Comparison of ENCODE assay signal across 1 cellular context in genomic region chr16:51621610-51622009, GRCh38.
TF ChIP-seq lines count a peak whose summit lies in the region.

No MANE protein-coding gene starts in this region.

TF ChIP-seq in HEK293, 187 proteins besides CTCF, POLR2A, EP300 and RAD21 (continued from another document):
- TF ChIP-seq ZNF776 (tag by site-specific recombination; IDR thresholded peaks at IDR 0.05; ENCODE audit: borderline replicate concordance) (no peak), ZNF148 (tag by site-specific recombination; IDR thresholded peaks at IDR 0.05; ENCODE audit: borderline replicate concordance) (no peak), ZNF837 (tag by site-specific recombination; IDR thresholded peaks at IDR 0.05) (no peak), ATF2 (tag by site-specific recombination; IDR thresholded peaks at IDR 0.05; ENCODE audit: low read depth) (no peak), PBX3 (CRISPR knock-in tag; IDR thresholded peaks at IDR 0.05) (no peak), ZNF510 (tag by site-specific recombination; IDR thresholded peaks at IDR 0.05; ENCODE audit: insufficient replicate concordance) (no peak), KLF17 (tag by site-specific recombination; IDR thresholded peaks at IDR 0.05) (peak; percentile 64; the same call in 1 of the 2 replicates), ELK4 (IDR thresholded peaks at IDR 0.05; ENCODE audit: borderline replicate concordance, low read depth, low read length) (no peak), ZNF513 (tag by site-specific recombination; IDR thresholded peaks at IDR 0.05) (no peak), ZNF16 (tag by site-specific recombination; IDR thresholded peaks at IDR 0.05; ENCODE audit: low read depth) (no peak), HOXD13 (CRISPR knock-in tag; IDR thresholded peaks at IDR 0.05; ENCODE audit: borderline replicate concordance) (no peak), ZNF398 (tag by site-specific recombination; IDR thresholded peaks at IDR 0.05) (0 out of 2 replicates have a peak, but pooled peaks have one; percentile 0), ZNF423 (tag by site-specific recombination; IDR thresholded peaks at IDR 0.05) (no peak), ZNF530 (tag by site-specific recombination; IDR thresholded peaks at IDR 0.05; ENCODE audit: low read depth) (no peak), ZNF571 (tag by site-specific recombination; IDR thresholded peaks at IDR 0.05) (no peak), SP3 (tag by site-specific recombination; IDR thresholded peaks at IDR 0.05) (0 out of 2 replicates have a peak, but pooled peaks have one; percentile 19), ZNF670 (tag by site-specific recombination; IDR thresholded peaks at IDR 0.05; ENCODE audit: low read depth) (no peak), ZNF174 (tag by site-specific recombination; IDR thresholded peaks at IDR 0.05) (no peak), PRDM6 (tag by site-specific recombination; IDR thresholded peaks at IDR 0.05) (no peak), ZNF580 (tag by site-specific recombination; IDR thresholded peaks at IDR 0.05) (no peak), WT1 (tag by site-specific recombination; IDR thresholded peaks at IDR 0.05) (peak; percentile 54), ZNF350 (tag by site-specific recombination; IDR thresholded peaks at IDR 0.05) (no peak), YY1 (tag by site-specific recombination; IDR thresholded peaks at IDR 0.05) (no peak), ZBTB21 (tag by site-specific recombination; IDR thresholded peaks at IDR 0.05) (no peak)
